Comparison of ENCODE assay signal across 26 cellular contexts in genomic region chr12:103399986-103400385, GRCh38.
DNase-seq lines count a peak whose midpoint lies in the region; ATAC-seq and TF ChIP-seq lines count a peak whose summit lies in the region.
"Had no signal": no experiment of that assay in that cellular context is flagged by ENCODE, and none has a peak within 500 bp of the region (broad histone marks: within the 10 kb centered on the region; RNA-seq: fewer than 3 reads in every experiment).

No MANE protein-coding gene starts in this region.

- peak; percentile 27 for ATAC-seq in left ventricle myocardium superior
- no peak for ATAC-seq in HG03521 (IDR thresholded peaks at IDR 0.05; ENCODE audit: unreplicated experiment)
- no peak for ATAC-seq in SK-N-SH treated with all-trans-retinoic acid at 6 μM for 48 hours
- ATAC-seq: activated CD8-positive, alpha-beta memory T cell treated with anti-CD3 and anti-CD28 coated beads, Interleukin-2, amount 10 ng/mL, durations not matched to agents 7 days and 5 days; left colon had no signal

- DNase-seq in left ventricle myocardium superior, result no peak
- DNase-seq in cardiac septum (ENCODE audit: low spot score), result no peak
- no peak for DNase-seq in endodermal cell
- DNase-seq in PC-9, result no peak
- no peak for DNase-seq in DMS 273 treated with DMSO at 0.1 percent for 48 hours (lab: John Stamatoyannopoulos, UW)
- DNase-seq: activated CD4-positive, alpha-beta T cell treated with anti-CD3 and anti-CD28 coated beads for 48 hours; activated CD8-positive, alpha-beta memory T cell treated with anti-CD3 and anti-CD28 coated beads, Interleukin-2, amount 10 ng/mL, durations not matched to agents 7 days and 5 days; CD4-positive, CD25-positive, alpha-beta regulatory T cell; DMS53; dorsolateral prefrontal cortex; HCEC 1CT; heart right ventricle; left colon; MM.1S; NCI-H187; NCI-H446 treated with DMSO at 0.1 percent for 48 hours; sigmoid colon had no signal

- intact Hi-C loops in left ventricle myocardium superior (cut with micrococcal nuclease), result no loop called here
- intact Hi-C loops in cardiac septum (cut with DNase I), result no loop called here
- intact Hi-C loops in PC-9 (cut with micrococcal nuclease; ENCODE audit: unreplicated experiment), result no loop called here

- POLR2A ChIA-PET in PC-9 (lab: Charles Lee; ENCODE audit: unreplicated experiment), result no interaction called here

- no peak overlapping the region for H3K9ac ChIP-seq in OCI-LY3 (ENCODE audit: low read length)
- H3K9ac ChIP-seq in endodermal cell (ENCODE audit: extremely low read depth, low read length, poor library complexity, severe bottlenecking), result no peak overlapping the region
- H3K9ac ChIP-seq: parathyroid adenoma had no signal

- H3K9me3 ChIP-seq in OCI-LY3 (ENCODE audit: insufficient read depth, low read length) (peaks cover 5% of the 10 kb centered on the region; the same call in 1 of the 2 replicates), endodermal cell (ENCODE audit: control insufficient read depth, low read length) (no peaks in the 10 kb centered on the region), PC-9 (ENCODE audit: insufficient read depth, low read depth) (no peaks in the 10 kb centered on the region)
- H3K9me3 ChIP-seq: heart right ventricle, sigmoid colon had no signal

- H3K4me2 ChIP-seq in OCI-LY3 (ENCODE audit: low read length) (no peak overlapping the region), PC-9 (no peak overlapping the region)

- H3K4me3 ChIP-seq in OCI-LY3 (ENCODE audit: low read length), result no peak overlapping the region
- no peak overlapping the region for H3K4me3 ChIP-seq in endodermal cell (ENCODE audit: low read length)
- no peak overlapping the region for H3K4me3 ChIP-seq in PC-9
- H3K4me3 ChIP-seq: dorsolateral prefrontal cortex, heart right ventricle, sigmoid colon had no signal

- TF ChIP-seq CTCF in OCI-LY3 (IDR thresholded peaks at IDR 0.05; ENCODE audit: low read depth, low read length) (no peak), endodermal cell (conservative IDR thresholded peaks at IDR 0.05) (peak; percentile 15), PC-9 (conservative IDR thresholded peaks at IDR 0.05) (no peak)

- 0 out of 2 replicates have a peak, but pooled peaks cover 3% of the 10 kb centered on the region for H3K9me2 ChIP-seq in PC-9 (ENCODE audit: insufficient read depth)

- H3K36me3 ChIP-seq in OCI-LY3 (replicated peaks; ENCODE audit: low read depth, low read length) (peaks cover 33% of the 10 kb centered on the region), endodermal cell (ENCODE audit: control insufficient read depth, insufficient read depth, low read length) (no peaks in the 10 kb centered on the region), PC-9 (ENCODE audit: low read depth) (no peaks in the 10 kb centered on the region)
- H3K36me3 ChIP-seq: heart right ventricle, sigmoid colon had no signal

- no peaks in the 10 kb centered on the region for H3K36me3 Mint-ChIP-seq in endodermal cell (ENCODE audit: low read depth)
- H3K36me3 Mint-ChIP-seq: activated CD8-positive, alpha-beta memory T cell treated with anti-CD3 and anti-CD28 coated beads, Interleukin-2, amount 10 ng/mL, durations not matched to agents 7 days and 5 days; mesothelial cell of epicardium had no signal

- H4K20me1 ChIP-seq in OCI-LY3 (ENCODE audit: insufficient read depth, low read length) (no peaks in the 10 kb centered on the region), PC-9 (ENCODE audit: insufficient read depth) (no peaks in the 10 kb centered on the region)

- peaks cover 1% of the 10 kb centered on the region for H3K4me1 Mint-ChIP-seq in endodermal cell
- H3K4me1 Mint-ChIP-seq: activated CD8-positive, alpha-beta memory T cell treated with anti-CD3 and anti-CD28 coated beads, Interleukin-2, amount 10 ng/mL, durations not matched to agents 7 days and 5 days; central memory CD8-positive, alpha-beta T cell; mesothelial cell of epicardium; nephron had no signal

- H2AFZ ChIP-seq in OCI-LY3 (ENCODE audit: low read depth, low read length), result no peak overlapping the region
- no peak overlapping the region for H2AFZ ChIP-seq in PC-9
- H2AFZ ChIP-seq: parathyroid adenoma had no signal

- no peak overlapping the region for H3K27ac Mint-ChIP-seq in endodermal cell
- H3K27ac Mint-ChIP-seq: activated CD8-positive, alpha-beta memory T cell treated with anti-CD3 and anti-CD28 coated beads, Interleukin-2, amount 10 ng/mL, durations not matched to agents 7 days and 5 days; activated naive CD8-positive, alpha-beta T cell; CD4-positive, CD25-positive, alpha-beta regulatory T cell; mesothelial cell of epicardium; nephron had no signal

- H3K27me3 ChIP-seq in OCI-LY3 (ENCODE audit: low read depth, low read length) (no peaks in the 10 kb centered on the region), endodermal cell (ENCODE audit: control insufficient read depth, insufficient read depth, low read length, poor library complexity, severe bottlenecking) (no peaks in the 10 kb centered on the region), PC-9 (ENCODE audit: insufficient read depth, low read depth) (peaks cover 4% of the 10 kb centered on the region; the same call in 1 of the 2 replicates)
- H3K27me3 ChIP-seq: heart right ventricle, sigmoid colon had no signal

- H3K4me1 ChIP-seq in OCI-LY3 (ENCODE audit: low read length) (peaks cover 24% of the 10 kb centered on the region), endodermal cell (ENCODE audit: control insufficient read depth, insufficient read depth, low read length) (no peaks in the 10 kb centered on the region), PC-9 (replicated peaks; ENCODE audit: insufficient read depth) (no peaks in the 10 kb centered on the region)
- H3K4me1 ChIP-seq: heart right ventricle, parathyroid adenoma, sigmoid colon had no signal

- no peaks in the 10 kb centered on the region for H3F3A ChIP-seq in PC-9 (ENCODE audit: insufficient read depth, low read depth)

- H3K27ac ChIP-seq in OCI-LY3 (ENCODE audit: low read length) (0 out of 2 replicates have a peak overlapping the region, but pooled peaks have one; percentile 4), endodermal cell (ENCODE audit: low read depth, low read length) (no peak overlapping the region), PC-9 (no peak overlapping the region)
- H3K27ac ChIP-seq: dorsolateral prefrontal cortex, epithelial cell of prostate, heart right ventricle, parathyroid adenoma, sigmoid colon had no signal

- CTCF ChIA-PET in PC-9 (lab: Charles Lee), result no interaction called here

- H3K4me3 Mint-ChIP-seq in endodermal cell, result no peak overlapping the region
- H3K4me3 Mint-ChIP-seq: activated CD8-positive, alpha-beta memory T cell treated with anti-CD3 and anti-CD28 coated beads, Interleukin-2, amount 10 ng/mL, durations not matched to agents 7 days and 5 days; activated naive CD8-positive, alpha-beta T cell; central memory CD8-positive, alpha-beta T cell; mesothelial cell of epicardium; nephron had no signal

- H3K9me3 Mint-ChIP-seq in endodermal cell, result no peaks in the 10 kb centered on the region
- H3K9me3 Mint-ChIP-seq: central memory CD8-positive, alpha-beta T cell; mesothelial cell of epicardium; nephron had no signal

- BruUV-seq in PC-9 (replicated peaks; lab: Mats Ljungman, UMichigan), result no TSS peak

- no peaks in the 10 kb centered on the region for H3K27me3 Mint-ChIP-seq in endodermal cell (ENCODE audit: insufficient read depth)
- H3K27me3 Mint-ChIP-seq: activated CD8-positive, alpha-beta memory T cell treated with anti-CD3 and anti-CD28 coated beads, Interleukin-2, amount 10 ng/mL, durations not matched to agents 7 days and 5 days; activated naive CD8-positive, alpha-beta T cell; CD4-positive, CD25-positive, alpha-beta regulatory T cell; central memory CD8-positive, alpha-beta T cell had no signal

- H3K79me2 ChIP-seq in OCI-LY3 (ENCODE audit: low read length) (no peaks in the 10 kb centered on the region), PC-9 (ENCODE audit: low read depth) (no peaks in the 10 kb centered on the region)
- H3K79me2 ChIP-seq: parathyroid adenoma had no signal

- no CpG with 5 or more reads among the region's 1 CpG for WGBS in endodermal cell (ENCODE audit: insufficient coverage in 1 of 2, insufficient read length in 1 of 2), 2 experiments

TF ChIP-seq in SK-N-SH treated with all-trans-retinoic acid at 6 μM for 48 hours, 23 proteins besides CTCF, POLR2A, EP300 and RAD21:
- no peak for TF ChIP-seq ZFP3 (CRISPR knock-in tag; IDR thresholded peaks at IDR 0.05)
- TF ChIP-seq GLIS3 (CRISPR knock-in tag; IDR thresholded peaks at IDR 0.05), result no peak
- TF ChIP-seq BACH2 (CRISPR knock-in tag; IDR thresholded peaks at IDR 0.05; ENCODE audit: borderline replicate concordance), result no peak
- no peak for TF ChIP-seq TCF4 (CRISPR knock-in tag; IDR thresholded peaks at IDR 0.05; ENCODE audit: borderline replicate concordance)
- no peak for TF ChIP-seq OSR1 (CRISPR knock-in tag; IDR thresholded peaks at IDR 0.05)
- TF ChIP-seq SNAI2 (CRISPR knock-in tag; IDR thresholded peaks at IDR 0.05), result no peak
